8 cellular contexts compared by ENCODE assay signal in the genomic region with DNA sequence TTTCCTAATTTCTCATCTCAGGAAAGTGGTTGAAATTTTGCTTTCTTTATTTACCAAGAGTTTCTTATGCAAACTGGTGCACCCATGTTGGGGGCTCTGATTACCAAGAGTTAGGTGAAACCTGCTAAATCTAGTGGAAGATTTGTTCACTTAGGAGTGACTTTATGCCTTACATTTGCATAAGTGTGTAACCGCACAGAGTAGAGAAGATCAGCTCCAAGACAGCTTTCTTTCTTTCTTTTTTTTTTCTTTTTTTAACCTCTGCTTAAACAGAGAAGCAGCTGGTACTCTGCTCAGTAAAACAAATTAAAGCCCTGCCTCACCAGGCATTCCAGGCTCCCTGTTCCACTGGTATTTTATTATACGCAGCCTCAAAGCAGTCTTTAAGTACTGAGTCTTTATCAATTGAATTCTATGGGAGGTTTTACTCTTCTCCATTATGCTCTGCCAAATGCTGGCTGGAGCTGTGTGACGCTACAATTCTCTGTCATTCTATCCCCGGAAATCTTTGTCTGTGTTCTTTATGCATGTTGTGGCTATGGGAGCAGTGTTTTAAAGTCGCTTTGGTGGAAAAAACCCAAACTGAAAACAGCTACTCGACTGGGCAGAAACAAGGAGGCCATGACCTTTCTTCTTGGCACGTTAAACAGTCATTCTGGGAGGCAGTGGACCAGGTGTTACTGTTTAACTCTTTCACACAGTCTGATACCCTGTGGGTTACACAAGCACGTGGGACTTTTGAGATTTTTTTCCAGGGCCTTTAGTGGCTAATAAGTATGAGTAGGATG. TPM values are rescaled to one million over a fixed set of nuclear protein-coding genes. Genes with fewer than 3 reads are reported as not detected.
DNase-seq lines count a peak whose midpoint lies in the region; ATAC-seq and TF ChIP-seq lines count a peak whose summit lies in the region.

No MANE protein-coding gene starts in this region.

- intact Hi-C loops in Right ventricle myocardium inferior (cut with DNase I) = no loop called here
- intact Hi-C loops in cardiac septum (cut with DNase I) = no loop called here

- ATAC-seq in Right ventricle myocardium inferior = peak; percentile 28
- ATAC-seq in HG03097 (IDR thresholded peaks at IDR 0.05; ENCODE audit: low FRiP score, unreplicated experiment) = peak; percentile 97

- no peak for TF ChIP-seq CTCF in choroid plexus epithelial cell (conservative IDR thresholded peaks at IDR 0.05; ENCODE audit: low read depth, low read length)

- no peak overlapping the region for H3K4me3 ChIP-seq in choroid plexus epithelial cell (ENCODE audit: low read depth, low read length)

- DNase-seq in Right ventricle myocardium inferior (ENCODE audit: missing footprints) (no peak), cardiac septum (ENCODE audit: low spot score) (no peak), choroid plexus epithelial cell (ENCODE audit: low read depth) (peak; percentile 34), stromal cell of bone marrow (ENCODE audit: low read depth) (peak; percentile 13), NCI-H1417 (lab: John Stamatoyannopoulos, UW) (no peak), SW480 (ENCODE audit: low spot score) (no peak), HuH-7 (ENCODE audit: low spot score) (no peak)

RNA-seq across cellular contexts. Expression of a gene that starts 55.2 kb away (rescaled TPM):
- total RNA-seq in Right ventricle myocardium inferior (88.6 TPM), cardiac septum (102 TPM)

Comparison
In these comparisons a context has a peak if more than half of its experiments do, and no peak if none do; other contexts are left out.
1. DNase-seq: peak in choroid plexus epithelial cell (single experiment) and stromal cell of bone marrow (single experiment); none in Right ventricle myocardium inferior (single experiment), cardiac septum (single experiment), NCI-H1417 (0 of 3), SW480 (single experiment) and HuH-7 (single experiment).